23 cellular contexts compared by ENCODE assay signal in genomic region chr2:135311268-135311667, GRCh38.
DNase-seq lines count a peak whose midpoint lies in the region; ATAC-seq, FAIRE-seq and TF ChIP-seq lines count a peak whose summit lies in the region.
"Had no signal": no experiment of that assay in that cellular context is flagged by ENCODE, and none has a peak within 500 bp of the region (broad histone marks: within the 10 kb centered on the region; RNA-seq: fewer than 3 reads in every experiment).

No MANE protein-coding gene starts in this region.

- intact Hi-C loops in K562 (cut with micrococcal nuclease): no loop called here

- H3K27ac ChIP-seq in SK-N-SH (ENCODE audit: low read depth in 2 of 2, low read length in 1 of 2) (no peak overlapping the region), K562 (ENCODE audit: extremely low read depth, low read depth, low read length) (peak overlapping the region; percentile 57; the same call in 1 of the 3 replicates), smooth muscle cell (ENCODE audit: low read depth) (no peak overlapping the region), right atrium auricular region (no peak overlapping the region)
- H3K27ac ChIP-seq: 22Rv1; A549; BLaER1 treated with 17β-estradiol and CSF1 and Interleukin-3, amounts not matched to agents 10 nM and 100 nM; C4-2B had no signal

- peaks cover 12% of the 10 kb centered on the region for H3K4me1 Mint-ChIP-seq in T-helper 2 cell treated with Interferon-gamma antibody and Interleukin-4, amounts not matched to agents 5 μg/mL and 100 μg/mL, for 36 hours (ENCODE audit: low read depth)
- H3K4me1 Mint-ChIP-seq: B cell had no signal

- H3K9ac ChIP-seq in SK-N-SH (no peak overlapping the region), K562 (ENCODE audit: insufficient read depth in 1 of 2, low read depth in 2 of 2, low read length in 2 of 2) (no peak overlapping the region), smooth muscle cell (ENCODE audit: low read depth) (no peak overlapping the region)
- H3K9ac ChIP-seq: BLaER1 treated with 17β-estradiol and CSF1 and Interleukin-3, amounts not matched to agents 10 nM and 100 nM had no signal

- over 99% methylated on average over 3 of the region's 3 CpGs for WGBS in SK-N-SH (ENCODE audit: low lambda C conversion rate)
- 96% methylated on average over 3 of the region's 3 CpGs for WGBS in K562 (ENCODE audit: insufficient coverage, low coverage, missing lambda C conversion rate)
- WGBS in smooth muscle cell (ENCODE audit: low lambda C conversion rate): 98% methylated on average over 3 of the region's 3 CpGs

- no peaks in the 10 kb centered on the region for H3K9me3 ChIP-seq in SK-N-SH
- H3K9me3 ChIP-seq in K562 (replicated peaks; ENCODE audit: control insufficient read depth, insufficient read depth, low read depth, low read length): no peaks in the 10 kb centered on the region
- no peaks in the 10 kb centered on the region for H3K9me3 ChIP-seq in smooth muscle cell (replicated peaks; ENCODE audit: low read depth)
- no peaks in the 10 kb centered on the region for H3K9me3 ChIP-seq in right atrium auricular region
- H3K9me3 ChIP-seq: A549, Caco-2 had no signal

- H3K4me3 ChIP-seq in SK-N-SH (ENCODE audit: low read depth in 2 of 2, low read length in 1 of 2) (no peak overlapping the region), K562 (no peak overlapping the region), smooth muscle cell (no peak overlapping the region), right atrium auricular region (no peak overlapping the region)
- H3K4me3 ChIP-seq: A549; BLaER1 treated with 17β-estradiol and CSF1 and Interleukin-3, amounts not matched to agents 10 nM and 100 nM had no signal

- no peaks in the 10 kb centered on the region for H4K20me1 ChIP-seq in SK-N-SH (ENCODE audit: insufficient read depth)
- no peaks in the 10 kb centered on the region for H4K20me1 ChIP-seq in K562 (replicated peaks; ENCODE audit: control insufficient read depth, insufficient read depth, low read length)
- no peaks in the 10 kb centered on the region for H4K20me1 ChIP-seq in smooth muscle cell (ENCODE audit: low read depth)
- H4K20me1 ChIP-seq: BLaER1 treated with 17β-estradiol and CSF1 and Interleukin-3, amounts not matched to agents 10 nM and 100 nM had no signal

- DNase-seq in SK-N-SH: no peak
- peak; percentile 48 for DNase-seq in OCI-M1 (lab: John Stamatoyannopoulos, UW)
- DNase-seq in T-helper 2 cell treated with Interferon-gamma antibody and Interleukin-4, amounts not matched to agents 5 μg/mL and 100 μg/mL, for 36 hours (ENCODE audit: low spot score): no peak
- DNase-seq in K562 (ENCODE audit: extremely low read depth in 1 of 4, low spot score in 3 of 4): peak in 2 of 4 experiments; percentile 1 to 11
- no peak for DNase-seq in smooth muscle cell (lab: John Stamatoyannopoulos, UW; ENCODE audit: unreplicated experiment)
- DNase-seq in right atrium auricular region (ENCODE audit: low spot score): no peak
- DNase-seq: AML-193; Caco-2; Calu3; CD4-positive, alpha-beta T cell; CD8-positive, alpha-beta T cell; DMS79 treated with DMSO at 0.1 percent for 48 hours; GF-D8 had no signal

- FAIRE-seq in K562 (lab: Jason Lieb, UNC): peak; percentile 19
- FAIRE-seq: A549, D721Med, GM12891, GM19239 had no signal

- TF ChIP-seq EP300 in SK-N-SH (IDR thresholded peaks at IDR 0.05; ENCODE audit: borderline replicate concordance in 1 of 2, low read depth in 1 of 2, low read length in 1 of 2): no peak
- TF ChIP-seq EP300 in K562 (IDR thresholded peaks at IDR 0.05; ENCODE audit: low read length): no peak

- CTCF ChIA-PET in SK-N-SH (lab: Yijun Ruan, JAX): no interaction called here
- CTCF ChIA-PET in K562 (lab: Yijun Ruan, JAX; ENCODE audit: low intra/inter-chr PET ratio): no interaction called here

- H3K9me2 ChIP-seq in SK-N-SH: no peaks in the 10 kb centered on the region

- H3K79me2 ChIP-seq in SK-N-SH (ENCODE audit: insufficient read depth) (no peaks in the 10 kb centered on the region), K562 (ENCODE audit: control insufficient read depth, insufficient read depth, low read length) (no peaks in the 10 kb centered on the region), smooth muscle cell (ENCODE audit: low read depth) (no peaks in the 10 kb centered on the region)

- TF ChIP-seq CTCF in SK-N-SH (IDR thresholded peaks at IDR 0.05) (no peak), K562 (IDR thresholded peaks at IDR 0.05 in 2 of 3, conservative IDR thresholded peaks at IDR 0.05 in 1 of 3; ENCODE audit: insufficient read depth in 2 of 3, low read depth in 1 of 3, low read length in 3 of 3) (no peak), smooth muscle cell (IDR thresholded peaks at IDR 0.05; ENCODE audit: borderline replicate concordance, insufficient read depth, poor library complexity, severe bottlenecking) (no peak), right atrium auricular region (IDR thresholded peaks at IDR 0.05) (no peak)

- no peaks in the 10 kb centered on the region for H3K9me1 ChIP-seq in K562 (ENCODE audit: control insufficient read depth, insufficient read depth, low read length)

- H3K36me3 Mint-ChIP-seq in T-helper 2 cell treated with Interferon-gamma antibody and Interleukin-4, amounts not matched to agents 5 μg/mL and 100 μg/mL, for 36 hours (ENCODE audit: low read depth): peaks cover 10% of the 10 kb centered on the region

- H3K9me3 Mint-ChIP-seq in T-helper 2 cell treated with Interferon-gamma antibody and Interleukin-4, amounts not matched to agents 5 μg/mL and 100 μg/mL, for 36 hours: peaks cover 11% of the 10 kb centered on the region

- no peak overlapping the region for H2AFZ ChIP-seq in SK-N-SH (ENCODE audit: low read depth)
- H2AFZ ChIP-seq in K562 (ENCODE audit: low read depth, low read length): no peak overlapping the region
- H2AFZ ChIP-seq in smooth muscle cell (ENCODE audit: low read depth): no peak overlapping the region

- ATAC-seq in SK-N-SH treated with all-trans-retinoic acid at 6 μM for 48 hours: no peak
- ATAC-seq in K562: peak; percentile 41; the same call in 2 of the 3 replicates
- no peak for ATAC-seq in GM21526 (IDR thresholded peaks at IDR 0.05; ENCODE audit: low FRiP score, unreplicated experiment)
- ATAC-seq: A549; CD8-positive, alpha-beta T cell had no signal

- peaks cover 0 to 6% of the 10 kb centered on the region in 2 experiments for H3K36me3 ChIP-seq in SK-N-SH (replicated peaks in 1 of 2; ENCODE audit: control insufficient read depth in 1 of 2, insufficient read depth in 2 of 2, low read length in 1 of 2)
- H3K36me3 ChIP-seq in K562 (ENCODE audit: control insufficient read depth, insufficient read depth, low read length): no peaks in the 10 kb centered on the region; the same call in 2 of the 3 replicates
- H3K36me3 ChIP-seq in smooth muscle cell (ENCODE audit: low read depth): no peaks in the 10 kb centered on the region
- no peaks in the 10 kb centered on the region for H3K36me3 ChIP-seq in right atrium auricular region

- no peak overlapping the region for H3K4me2 ChIP-seq in SK-N-SH
- no peak overlapping the region for H3K4me2 ChIP-seq in K562 (ENCODE audit: insufficient read depth, low read length)
- no peak overlapping the region for H3K4me2 ChIP-seq in smooth muscle cell
- H3K4me2 ChIP-seq: A549; BLaER1 treated with 17β-estradiol and CSF1 and Interleukin-3, amounts not matched to agents 10 nM and 100 nM had no signal

- H3K27me3 ChIP-seq in SK-N-SH (ENCODE audit: insufficient read depth): no peaks in the 10 kb centered on the region
- H3K27me3 ChIP-seq in K562 (ENCODE audit: control insufficient read depth in 2 of 2, insufficient read depth in 2 of 2, low read length in 2 of 2): no peaks in the 10 kb centered on the region
- H3K27me3 ChIP-seq in smooth muscle cell (ENCODE audit: low read depth): no peaks in the 10 kb centered on the region
- no peaks in the 10 kb centered on the region for H3K27me3 ChIP-seq in right atrium auricular region
- H3K27me3 ChIP-seq: BLaER1 treated with 17β-estradiol and CSF1 and Interleukin-3, amounts not matched to agents 10 nM and 100 nM had no signal

- in situ Hi-C loops in K562 (cut with MboI): no loop called here

- TF ChIP-seq POLR2A in K562 (conservative IDR thresholded peaks at IDR 0.05): no peak

- H3K4me1 ChIP-seq in SK-N-SH (ENCODE audit: control insufficient read depth in 1 of 2, insufficient read depth in 2 of 2, low read depth in 1 of 2, low read length in 1 of 2) (no peaks in the 10 kb centered on the region), K562 (replicated peaks in 1 of 2; ENCODE audit: control insufficient read depth in 2 of 2, insufficient read depth in 2 of 2, low read length in 2 of 2) (peaks cover 0 to 5% of the 10 kb centered on the region in 2 experiments; a peak in 1 of 5 replicates), smooth muscle cell (ENCODE audit: low read depth) (no peaks in the 10 kb centered on the region), right atrium auricular region (no peaks in the 10 kb centered on the region)
- H3K4me1 ChIP-seq: A549; BLaER1 treated with 17β-estradiol and CSF1 and Interleukin-3, amounts not matched to agents 10 nM and 100 nM; Caco-2 had no signal

- H3K4me3 Mint-ChIP-seq in T-helper 2 cell treated with Interferon-gamma antibody and Interleukin-4, amounts not matched to agents 5 μg/mL and 100 μg/mL, for 36 hours: no peak overlapping the region
- H3K4me3 Mint-ChIP-seq: B cell; CD4-positive, alpha-beta T cell; CD8-positive, alpha-beta T cell had no signal

- H3K27me3 Mint-ChIP-seq in T-helper 2 cell treated with Interferon-gamma antibody and Interleukin-4, amounts not matched to agents 5 μg/mL and 100 μg/mL, for 36 hours (ENCODE audit: low read depth): no peaks in the 10 kb centered on the region
- H3K27me3 Mint-ChIP-seq: B cell; CD4-positive, alpha-beta T cell had no signal

- BruUV-seq in K562 (replicated peaks; lab: Mats Ljungman, UMichigan): no TSS peak

- POLR2A ChIA-PET in SK-N-SH (lab: Yijun Ruan, JAX): no interaction called here
- POLR2A ChIA-PET in K562 (lab: Yijun Ruan, JAX): interaction anchor here (0.6 to 0.7 kb wide), 3 partner anchors 9 to 253 kb away, joined by 3 to 5 read pairs (median 3); no protein-coding TSS in a partner anchor

- no peak for TF ChIP-seq RAD21 in SK-N-SH (IDR thresholded peaks at IDR 0.05; ENCODE audit: low read length)
- no peak for TF ChIP-seq RAD21 in K562 (CRISPR knock-in tag; conservative IDR thresholded peaks at IDR 0.05 in 1 of 2, IDR thresholded peaks at IDR 0.05 in 1 of 2)

- peak overlapping the region; percentile 41 for H3K27ac Mint-ChIP-seq in T-helper 2 cell treated with Interferon-gamma antibody and Interleukin-4, amounts not matched to agents 5 μg/mL and 100 μg/mL, for 36 hours
- H3K27ac Mint-ChIP-seq: B cell; CD4-positive, alpha-beta T cell; CD8-positive, alpha-beta T cell had no signal

- H3F3A ChIP-seq in SK-N-SH (replicated peaks; ENCODE audit: insufficient read depth) (no peaks in the 10 kb centered on the region), smooth muscle cell (ENCODE audit: low read depth) (no peaks in the 10 kb centered on the region)

TF ChIP-seq in SK-N-SH, 30 proteins besides CTCF, POLR2A, EP300 and RAD21 (continues in another document):
- no peak for TF ChIP-seq RCOR1 (IDR thresholded peaks at IDR 0.05; ENCODE audit: low read length)

TF ChIP-seq in SK-N-SH treated with all-trans-retinoic acid at 6 μM for 48 hours, 23 proteins besides CTCF, POLR2A, EP300 and RAD21 (continues in another document):
- TF ChIP-seq SNAI2 (CRISPR knock-in tag; IDR thresholded peaks at IDR 0.05) (no peak), TOX (CRISPR knock-in tag; IDR thresholded peaks at IDR 0.05; ENCODE audit: borderline replicate concordance) (no peak)

Comparison
In these comparisons a context has a peak if more than half of its experiments do, and no peak if none do; other contexts are left out.
1. Of the 27 proteins assayed by ChIP-seq in both K562 and SK-N-SH: peak only in K562: MEF2A; only in SK-N-SH: none; in both: none; in neither: 25; mixed calls (peak in some experiments, not most) for 1.